Comparison of ENCODE assay signal across 23 cellular contexts in the genomic region with DNA sequence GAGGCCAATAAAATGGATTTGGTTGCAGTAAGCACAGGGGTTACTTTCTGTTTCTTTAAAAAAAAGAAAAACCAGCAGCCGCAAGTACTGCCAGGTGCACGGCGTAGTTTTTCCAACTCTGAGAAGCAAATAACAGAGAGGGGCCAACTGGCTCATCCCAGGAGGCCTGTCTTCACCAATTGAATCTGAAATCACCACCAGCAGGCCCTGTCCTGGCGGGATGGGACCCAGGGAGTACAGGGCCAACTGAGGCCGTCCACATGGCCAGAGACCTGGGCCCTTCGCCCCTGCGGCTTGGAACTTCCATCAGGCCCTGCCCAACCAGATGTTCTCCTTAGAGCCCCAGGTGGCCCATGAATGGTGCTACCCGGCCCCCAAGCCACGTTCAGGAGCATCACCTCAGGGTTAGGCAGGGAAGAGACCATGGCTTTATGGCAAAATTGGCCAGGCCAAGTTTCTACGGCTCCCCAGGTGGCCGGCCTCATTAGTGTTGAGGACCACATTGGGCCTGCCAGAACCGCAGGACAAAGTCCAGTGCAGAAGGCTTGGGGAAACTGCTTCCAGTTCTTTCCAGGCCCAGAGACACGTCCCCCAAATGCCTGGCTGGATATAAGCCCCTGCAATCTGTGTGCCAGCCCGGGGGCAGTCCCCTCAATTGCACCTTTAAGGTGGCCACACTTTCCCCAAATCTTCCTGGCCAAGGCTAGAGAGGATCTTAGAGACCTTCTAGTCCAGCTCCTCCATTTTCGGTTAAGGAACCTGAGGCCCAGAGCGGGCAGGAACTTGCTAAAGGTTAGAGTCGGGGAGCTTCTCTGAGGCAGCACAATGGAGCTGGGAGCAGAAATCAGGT.
A peak's percentile ranks its signal among the peaks of the same experiment; 100 is the strongest.
DNase-seq lines count a peak whose midpoint lies in the region; ATAC-seq and TF ChIP-seq lines count a peak whose summit lies in the region.
"Had no signal": no experiment of that assay in that cellular context is flagged by ENCODE, and none has a peak within 500 bp of the region (broad histone marks: within the 10 kb centered on the region; RNA-seq: fewer than 3 reads in every experiment).

No MANE protein-coding gene starts in this region.

- no peak for TF ChIP-seq CTCF in right atrium auricular region (IDR thresholded peaks at IDR 0.05)
- TF ChIP-seq CTCF in type B pancreatic cell (conservative IDR thresholded peaks at IDR 0.05): no peak

- no peak overlapping the region for H3K27ac ChIP-seq in right atrium auricular region
- H3K27ac ChIP-seq: BLaER1, SK-N-MC had no signal

- H3K4me3 ChIP-seq in right atrium auricular region: no peak overlapping the region
- H3K4me3 ChIP-seq in H7 (ENCODE audit: insufficient read depth, low read depth, low read length): no peak overlapping the region
- H3K4me3 ChIP-seq: BLaER1, MG63, SK-N-MC had no signal

- H3K4me3 Mint-ChIP-seq in type B pancreatic cell: no peak overlapping the region
- H3K4me3 Mint-ChIP-seq in activated CD8-positive, alpha-beta T cell treated with anti-CD3 and anti-CD28 coated beads, Interleukin-2, amount 10 ng/mL, durations not matched to agents 7 days and 5 days: no peak overlapping the region
- no peak overlapping the region for H3K4me3 Mint-ChIP-seq in stimulated activated naive B cell treated with anti-CD40 and anti-IgM and Interleukin-4, amounts not matched to agents 10 μg/mL and 1 μg/mL and 100 μg/mL, for 72 hours
- H3K4me3 Mint-ChIP-seq: CD4-positive, CD25-positive, alpha-beta regulatory T cell had no signal

- POLR2A ChIA-PET in activated CD8-positive, alpha-beta T cell treated with anti-CD3 and anti-CD28 coated beads, Interleukin-2, amount 10 ng/mL, durations not matched to agents 7 days and 5 days (lab: Charles Lee): no interaction called here

- peak; percentile 32 for ATAC-seq in Right ventricle myocardium inferior
- peak; percentile 20 for ATAC-seq in left ventricle myocardium superior
- ATAC-seq in GM19397 (IDR thresholded peaks at IDR 0.05; ENCODE audit: unreplicated experiment): no peak
- ATAC-seq in activated CD8-positive, alpha-beta T cell treated with anti-CD3 and anti-CD28 coated beads, Interleukin-2, amount 10 ng/mL, durations not matched to agents 7 days and 5 days: no peak
- no peak for ATAC-seq in stimulated activated naive B cell treated with anti-CD40 and anti-IgM and Interleukin-4, amounts not matched to agents 10 μg/mL and 1 μg/mL and 100 μg/mL, for 72 hours (replicated peaks)

- H3K27me3 ChIP-seq in right atrium auricular region (no peaks in the 10 kb centered on the region), H7 (ENCODE audit: control insufficient read depth, insufficient read depth, low read length) (no peaks in the 10 kb centered on the region)
- H3K27me3 ChIP-seq: BLaER1, MG63 had no signal

- peaks cover 0 to 19% of the 10 kb centered on the region in 2 donors for H3K4me1 ChIP-seq in right atrium auricular region
- H3K4me1 ChIP-seq: BLaER1 had no signal

- H3K27ac Mint-ChIP-seq in type B pancreatic cell: no peak overlapping the region
- no peak overlapping the region for H3K27ac Mint-ChIP-seq in activated CD8-positive, alpha-beta T cell treated with anti-CD3 and anti-CD28 coated beads, Interleukin-2, amount 10 ng/mL, durations not matched to agents 7 days and 5 days
- H3K27ac Mint-ChIP-seq in stimulated activated naive B cell treated with anti-CD40 and anti-IgM and Interleukin-4, amounts not matched to agents 10 μg/mL and 1 μg/mL and 100 μg/mL, for 72 hours: no peak overlapping the region
- H3K27ac Mint-ChIP-seq: CD4-positive, CD25-positive, alpha-beta regulatory T cell had no signal

- intact Hi-C loops in Right ventricle myocardium inferior (cut with DNase I): no loop called here
- intact Hi-C loops in left ventricle myocardium superior (cut with micrococcal nuclease): no loop called here

- no peaks in the 10 kb centered on the region for H3K27me3 Mint-ChIP-seq in type B pancreatic cell
- no peaks in the 10 kb centered on the region for H3K27me3 Mint-ChIP-seq in activated CD8-positive, alpha-beta T cell treated with anti-CD3 and anti-CD28 coated beads, Interleukin-2, amount 10 ng/mL, durations not matched to agents 7 days and 5 days (ENCODE audit: low read depth)
- no peaks in the 10 kb centered on the region for H3K27me3 Mint-ChIP-seq in stimulated activated naive B cell treated with anti-CD40 and anti-IgM and Interleukin-4, amounts not matched to agents 10 μg/mL and 1 μg/mL and 100 μg/mL, for 72 hours
- H3K27me3 Mint-ChIP-seq: CD4-positive, CD25-positive, alpha-beta regulatory T cell had no signal

- peaks cover under 1% of the 10 kb centered on the region for H3K9me3 Mint-ChIP-seq in type B pancreatic cell
- H3K9me3 Mint-ChIP-seq in activated CD8-positive, alpha-beta T cell treated with anti-CD3 and anti-CD28 coated beads, Interleukin-2, amount 10 ng/mL, durations not matched to agents 7 days and 5 days (ENCODE audit: insufficient read depth): no peaks in the 10 kb centered on the region
- peaks cover 0 to 2% of the 10 kb centered on the region in 2 donors for H3K9me3 Mint-ChIP-seq in stimulated activated naive B cell treated with anti-CD40 and anti-IgM and Interleukin-4, amounts not matched to agents 10 μg/mL and 1 μg/mL and 100 μg/mL, for 72 hours
- H3K9me3 Mint-ChIP-seq: CD4-positive, CD25-positive, alpha-beta regulatory T cell had no signal

- CTCF ChIA-PET in activated CD8-positive, alpha-beta T cell treated with anti-CD3 and anti-CD28 coated beads, Interleukin-2, amount 10 ng/mL, durations not matched to agents 7 days and 5 days (lab: Charles Lee): interaction anchor here (1.2 kb wide), 1 partner anchor 32 kb away, joined by 3 read pairs; no protein-coding TSS in a partner anchor

- no peaks in the 10 kb centered on the region for H3K9me3 ChIP-seq in right atrium auricular region
- H3K9me3 ChIP-seq: BLaER1 had no signal

- no peaks in the 10 kb centered on the region for H3K36me3 Mint-ChIP-seq in type B pancreatic cell
- H3K36me3 Mint-ChIP-seq in activated CD8-positive, alpha-beta T cell treated with anti-CD3 and anti-CD28 coated beads, Interleukin-2, amount 10 ng/mL, durations not matched to agents 7 days and 5 days (ENCODE audit: low read depth): no peaks in the 10 kb centered on the region
- H3K36me3 Mint-ChIP-seq in stimulated activated naive B cell treated with anti-CD40 and anti-IgM and Interleukin-4, amounts not matched to agents 10 μg/mL and 1 μg/mL and 100 μg/mL, for 72 hours: peaks cover 3 to 16% of the 10 kb centered on the region in 2 donors
- H3K36me3 Mint-ChIP-seq: CD4-positive, CD25-positive, alpha-beta regulatory T cell had no signal

- no peaks in the 10 kb centered on the region for H3K36me3 ChIP-seq in right atrium auricular region
- H3K36me3 ChIP-seq in H7 (replicated peaks; ENCODE audit: control insufficient read depth, insufficient read depth, low read length): no peaks in the 10 kb centered on the region
- H3K36me3 ChIP-seq: BLaER1, MG63 had no signal

- no peaks in the 10 kb centered on the region for H3K4me1 Mint-ChIP-seq in type B pancreatic cell (ENCODE audit: unreplicated experiment)
- no peaks in the 10 kb centered on the region for H3K4me1 Mint-ChIP-seq in activated CD8-positive, alpha-beta T cell treated with anti-CD3 and anti-CD28 coated beads, Interleukin-2, amount 10 ng/mL, durations not matched to agents 7 days and 5 days (ENCODE audit: low read depth)
- no peaks in the 10 kb centered on the region for H3K4me1 Mint-ChIP-seq in stimulated activated naive B cell treated with anti-CD40 and anti-IgM and Interleukin-4, amounts not matched to agents 10 μg/mL and 1 μg/mL and 100 μg/mL, for 72 hours
- H3K4me1 Mint-ChIP-seq: CD4-positive, CD25-positive, alpha-beta regulatory T cell had no signal

- no peak for DNase-seq in Right ventricle myocardium inferior (ENCODE audit: missing footprints)
- DNase-seq in right atrium auricular region (ENCODE audit: low spot score): no peak
- peak; percentile 37 for DNase-seq in H7
- DNase-seq in left ventricle myocardium superior: peak; percentile 55
- DNase-seq in type B pancreatic cell (ENCODE audit: extremely low spot score, unreplicated experiment): peak; percentile 52
- no peak for DNase-seq in activated CD8-positive, alpha-beta T cell treated with anti-CD3 and anti-CD28 coated beads, Interleukin-2, amount 10 ng/mL, durations not matched to agents 7 days and 5 days
- no peak for DNase-seq in stimulated activated naive B cell treated with anti-CD40 and anti-IgM and Interleukin-4, amounts not matched to agents 10 μg/mL and 1 μg/mL and 100 μg/mL, for 72 hours
- DNase-seq: CD4-positive, CD25-positive, alpha-beta regulatory T cell; DMS153; DND-41; KBM-7; MG63; NCI-H1105 treated with DMSO at 0.1 percent for 48 hours; NCI-H146; NCI-H1930; NCI-H446; NCI-H526; NCI-H82; RPMI8226; SHP77 treated with DMSO at 0.1 percent for 48 hours had no signal

Comparison
In these comparisons a context has a peak if more than half of its experiments do, and no peak if none do; other contexts are left out.
1. DNase-seq: peak in H7 (single experiment), left ventricle myocardium superior (single experiment) and type B pancreatic cell (single experiment); none in Right ventricle myocardium inferior (single experiment), right atrium auricular region (single experiment), activated CD8-positive, alpha-beta T cell treated with anti-CD3 and anti-CD28 coated beads, Interleukin-2, amount 10 ng/mL, durations not matched to agents 7 days and 5 days (single experiment) and stimulated activated naive B cell treated with anti-CD40 and anti-IgM and Interleukin-4, amounts not matched to agents 10 μg/mL and 1 μg/mL and 100 μg/mL, for 72 hours (single experiment).
2. ATAC-seq: peak in Right ventricle myocardium inferior (single experiment) and left ventricle myocardium superior (single experiment); none in GM19397 (single experiment), activated CD8-positive, alpha-beta T cell treated with anti-CD3 and anti-CD28 coated beads, Interleukin-2, amount 10 ng/mL, durations not matched to agents 7 days and 5 days (single experiment) and stimulated activated naive B cell treated with anti-CD40 and anti-IgM and Interleukin-4, amounts not matched to agents 10 μg/mL and 1 μg/mL and 100 μg/mL, for 72 hours (0 of 2).